Comparison of ENCODE assay signal across 8 cellular contexts in genomic region chr10:104339469-104340098, GRCh38. TPM values are rescaled to one million over a fixed set of nuclear protein-coding genes. Genes with fewer than 3 reads are reported as not detected.
DNase-seq lines count a peak whose midpoint lies in the region; ATAC-seq and TF ChIP-seq lines count a peak whose summit lies in the region.

No MANE protein-coding gene starts in this region.

- no peak for TF ChIP-seq CTCF in Caco-2 (IDR thresholded peaks at IDR 0.05; ENCODE audit: insufficient read depth in 1 of 2, low read depth in 1 of 2, low read length in 1 of 2, severe bottlenecking in 1 of 2, unreplicated experiment in 1 of 2)
- TF ChIP-seq CTCF in OCI-LY7 (conservative IDR thresholded peaks at IDR 0.05; ENCODE audit: low read length), result no peak
- TF ChIP-seq CTCF in vagina (IDR thresholded peaks at IDR 0.05), result no peak

- peaks cover 17% of the 10 kb centered on the region for H3K4me1 Mint-ChIP-seq in Caco-2 (ENCODE audit: low read depth, unreplicated experiment)

- no peaks in the 10 kb centered on the region for H3K36me3 Mint-ChIP-seq in Caco-2 (ENCODE audit: insufficient read depth, unreplicated experiment)

- no peak for ATAC-seq in GM18511 (IDR thresholded peaks at IDR 0.05; ENCODE audit: unreplicated experiment)

- H3K4me2 ChIP-seq in OCI-LY7 (ENCODE audit: low read length), result peak overlapping the region; percentile 99

- no peak overlapping the region for H3K4me3 ChIP-seq in Caco-2 (ENCODE audit: low read depth, low read length)
- H3K4me3 ChIP-seq in OCI-LY7 (ENCODE audit: low read depth, low read length, poor library complexity, severe bottlenecking), result peak overlapping the region; percentile 79
- peak overlapping the region; percentile 83 to 95 for H3K4me3 ChIP-seq in duodenal mucosa (ENCODE audit: low read depth in 1 of 2, low read length in 2 of 2)
- H3K4me3 ChIP-seq in vagina, result peak overlapping the region; percentile 80 to 87

- H3K27ac Mint-ChIP-seq in Caco-2 (ENCODE audit: unreplicated experiment), result no peak overlapping the region

- DNase-seq in Caco-2 (peak in 1 of 2 experiments; percentile 34), OCI-LY7 (ENCODE audit: low spot score) (no peak), mucosa of gallbladder (ENCODE audit: low spot score) (peak; percentile 71), vagina (ENCODE audit: extremely low spot score in 2 of 2) (peak in 1 of 2 donors; percentile 91), NCI-H1436 (lab: John Stamatoyannopoulos, UW) (no peak)
- DNase-seq in stimulated activated CD8-positive, alpha-beta memory T cell treated with anti-CD3 and anti-CD28 coated beads, Interleukin-4, amount 100 ng/mL, for 48 hours, result no peak

- BruUV-seq in Caco-2 (replicated peaks; lab: Mats Ljungman, UMichigan) (no TSS peak), OCI-LY7 (replicated peaks; lab: Mats Ljungman, UMichigan) (no TSS peak)

- H3K9me3 ChIP-seq in Caco-2 (no peaks in the 10 kb centered on the region), OCI-LY7 (ENCODE audit: low read length) (no peaks in the 10 kb centered on the region), duodenal mucosa (ENCODE audit: control insufficient read depth in 1 of 2, low read length in 2 of 2) (no peaks in the 10 kb centered on the region), vagina (no peaks in the 10 kb centered on the region)

- H3K36me3 ChIP-seq in Caco-2 (ENCODE audit: control insufficient read depth, insufficient read depth, low read length) (no peaks in the 10 kb centered on the region), OCI-LY7 (ENCODE audit: insufficient read depth, low read length) (peaks cover 11% of the 10 kb centered on the region), duodenal mucosa (ENCODE audit: control insufficient read depth in 1 of 2, insufficient read depth in 2 of 2, low read length in 2 of 2) (no peaks in the 10 kb centered on the region), vagina (peaks cover 0 to 3% of the 10 kb centered on the region in 2 donors)

- H4K20me1 ChIP-seq in OCI-LY7 (ENCODE audit: insufficient read depth, low read length), result peaks cover 13% of the 10 kb centered on the region; the same call in 1 of the 2 replicates

- H3K79me2 ChIP-seq in OCI-LY7 (ENCODE audit: insufficient read depth, low read depth, low read length), result peaks cover 32% of the 10 kb centered on the region

- intact Hi-C loops in Caco-2 (cut with micrococcal nuclease; ENCODE audit: unreplicated experiment) (loop anchor here (2.0 kb wide), 1 partner anchor 49 kb away; no protein-coding TSS in a partner anchor), OCI-LY7 (cut with micrococcal nuclease; ENCODE audit: unreplicated experiment) (loop anchor here (1.0 to 10.0 kb wide), 5 partner anchors 10 to 425 kb away; partner anchors contain the start of genes GSTO2, SFR1, SLK and STN1), vagina (cut with DNase I) (loop anchor here (5.0 kb wide), 1 partner anchor 37 kb away; no protein-coding TSS in a partner anchor)

- no peaks in the 10 kb centered on the region for H3K9me3 Mint-ChIP-seq in Caco-2 (ENCODE audit: unreplicated experiment)

- CTCF ChIA-PET in Caco-2 (lab: Charles Lee) (interaction anchor here (0.7 to 1.1 kb wide), 2 partner anchors 10 to 14 kb away, joined by 3 read pairs; partner anchors contain the start of gene CFAP58), OCI-LY7 (lab: Charles Lee; ENCODE audit: unreplicated experiment) (no interaction called here)

- H3K9me2 ChIP-seq in OCI-LY7 (ENCODE audit: insufficient read depth, low read length), result no peaks in the 10 kb centered on the region

- peak overlapping the region; percentile 99 for H3K4me3 Mint-ChIP-seq in Caco-2 (ENCODE audit: unreplicated experiment)

- H3K27me3 Mint-ChIP-seq in Caco-2 (ENCODE audit: insufficient read depth, unreplicated experiment), result no peaks in the 10 kb centered on the region

- no peak for TF ChIP-seq POLR2A in vagina (IDR thresholded peaks at IDR 0.05)

- H3K27me3 ChIP-seq in Caco-2 (replicated peaks; ENCODE audit: control insufficient read depth, insufficient read depth, low read length), result no peaks in the 10 kb centered on the region
- no peaks in the 10 kb centered on the region for H3K27me3 ChIP-seq in duodenal mucosa (ENCODE audit: control insufficient read depth in 1 of 2, insufficient read depth in 2 of 2, low read length in 2 of 2)
- H3K27me3 ChIP-seq in vagina, result no peaks in the 10 kb centered on the region

- POLR2A ChIA-PET in Caco-2 (lab: Charles Lee), result no interaction called here
- POLR2A ChIA-PET in OCI-LY7 (lab: Charles Lee), result interaction anchor here (1.1 to 1.9 kb wide), 3 partner anchors 10 to 35 kb away, joined by 5 to 12 read pairs (median 6); no protein-coding TSS in a partner anchor

- H3K4me1 ChIP-seq in Caco-2 (peaks cover 22% of the 10 kb centered on the region), OCI-LY7 (ENCODE audit: insufficient read depth, low read length, poor library complexity, severe bottlenecking) (peaks cover 48% of the 10 kb centered on the region), duodenal mucosa (ENCODE audit: control insufficient read depth in 1 of 2, insufficient read depth in 2 of 2, low read length in 2 of 2) (peaks cover 20 to 34% of the 10 kb centered on the region in 2 donors), vagina (peaks cover 41% of the 10 kb centered on the region)

- H2AFZ ChIP-seq in OCI-LY7 (ENCODE audit: low read length), result peak overlapping the region; percentile 77; the same call in 1 of the 2 replicates

- H3K27ac ChIP-seq in OCI-LY7 (ENCODE audit: low read depth, low read length, poor library complexity, severe bottlenecking) (no peak overlapping the region), duodenal mucosa (ENCODE audit: low read depth, low read length) (peak overlapping the region; percentile 80), vagina (peak overlapping the region; percentile 96)

- H3K9ac ChIP-seq in duodenal mucosa (ENCODE audit: low read depth in 1 of 2, low read length in 2 of 2), result peak overlapping the region; percentile 73 to 79

RNA-seq across cellular contexts. Expression of gene ITPRIP, which starts 1.3 kb away (rescaled TPM):
- total RNA-seq in Caco-2 (2022), result 3.1 and 3.4 TPM in 2 replicates
- 3.3 and 6.0 TPM in 2 replicates for total RNA-seq in OCI-LY7 (2014; rRNA removed; shearing (Covaris generic))
- total RNA-seq in OCI-LY7 (2022), result 18.0 and 19.6 TPM in 2 replicates
- 14.8 TPM for total RNA-seq in mucosa of gallbladder
- 85.7 TPM for total RNA-seq in vagina

RNA-seq across cellular contexts. Expression of gene CFAP58, which starts 14.0 kb away (rescaled TPM):
- not detected in 2 replicates for total RNA-seq in Caco-2 (2022)
- 0.09 and 0.36 TPM in 2 replicates for total RNA-seq in OCI-LY7 (2014; rRNA removed; shearing (Covaris generic))
- 1.5 and 2.0 TPM in 2 replicates for total RNA-seq in OCI-LY7 (2022)
- 0.12 TPM for total RNA-seq in mucosa of gallbladder
- 0.49 TPM for total RNA-seq in vagina
